ENCODE assay signal across 13 cellular contexts in genomic region chr20:13262701-13263335, GRCh38. TPM values are rescaled to one million over a fixed set of nuclear protein-coding genes. Genes with fewer than 3 reads are reported as not detected.
A peak's percentile ranks its signal among the peaks of the same experiment; 100 is the strongest.
DNase-seq lines count a peak whose midpoint lies in the region; ATAC-seq, FAIRE-seq and TF ChIP-seq lines count a peak whose summit lies in the region.
"Had no signal": no experiment of that assay in that cellular context is flagged by ENCODE, and none has a peak within 500 bp of the region (broad histone marks: within the 10 kb centered on the region; RNA-seq: fewer than 3 reads in every experiment).

No MANE protein-coding gene starts in this region.

- no peaks in the 10 kb centered on the region for H3K79me2 ChIP-seq in HepG2 (ENCODE audit: insufficient read depth, low read length)

- H3K4me3 ChIP-seq in HepG2 (replicated peaks in 1 of 3; ENCODE audit: insufficient read depth in 1 of 3, low read depth in 2 of 3, low read length in 3 of 3) (no peak overlapping the region), right lobe of liver (no peak overlapping the region), dorsolateral prefrontal cortex (no peak overlapping the region)

- WGBS in HepG2 (ENCODE audit: low lambda C conversion rate) = 81% methylated on average over 9 of the region's 9 CpGs
- WGBS in right lobe of liver (ENCODE audit: insufficient coverage, low coverage, low lambda C conversion rate, missing lambda C conversion rate) = 76% methylated on average over 8 of the region's 9 CpGs

- H3K36me3 Mint-ChIP-seq in glutamatergic neuron (ENCODE audit: unreplicated experiment) = no peaks in the 10 kb centered on the region
- H3K36me3 Mint-ChIP-seq: activated naive CD8-positive, alpha-beta T cell treated with anti-CD3 and anti-CD28 coated beads, Interleukin-2, amount 10 ng/mL, durations not matched to agents 7 days and 5 days had no signal

- no peak for TF ChIP-seq POLR2A in HepG2 (IDR thresholded peaks at IDR 0.05; ENCODE audit: insufficient read depth in 1 of 2, low read depth in 2 of 2, low read length in 2 of 2)
- no peak for TF ChIP-seq POLR2A in right lobe of liver (IDR thresholded peaks at IDR 0.05)

- H3K27ac Mint-ChIP-seq in glutamatergic neuron (ENCODE audit: unreplicated experiment) = peak overlapping the region; percentile 53
- H3K27ac Mint-ChIP-seq: activated CD4-positive, alpha-beta T cell treated with anti-CD3 and anti-CD28 coated beads, Interleukin-2, amount 10 ng/mL, durations not matched to agents 24 days and 14 days; activated naive CD8-positive, alpha-beta T cell treated with anti-CD3 and anti-CD28 coated beads, Interleukin-2, amount 10 ng/mL, durations not matched to agents 7 days and 5 days; progenitor cell of endocrine pancreas had no signal

- BruUV-seq in HepG2 (replicated peaks; lab: Mats Ljungman, UMichigan) = no TSS peak

- no peak for DNase-seq in HepG2 (ENCODE audit: low spot score)
- no peak for DNase-seq in right lobe of liver
- DNase-seq in NCI-H1105 (lab: John Stamatoyannopoulos, UW) = peak; percentile 17
- no peak for DNase-seq in glutamatergic neuron
- DNase-seq in glomerular visceral epithelial cell (ENCODE audit: extremely low spot score) = no peak
- DNase-seq in dorsolateral prefrontal cortex = no peak
- DNase-seq: NCI-H2081 treated with DMSO at 0.1 percent for 48 hours, SIG-M5 had no signal

- H3K27ac ChIP-seq in HepG2 (ENCODE audit: extremely low read length, insufficient read depth, low read length) = no peak overlapping the region
- H3K27ac ChIP-seq in right lobe of liver = no peak overlapping the region
- no peak overlapping the region for H3K27ac ChIP-seq in dorsolateral prefrontal cortex

- H3K27me3 ChIP-seq in HepG2 (ENCODE audit: control insufficient read depth in 1 of 2, insufficient read depth in 2 of 2, low read length in 2 of 2) (no peaks in the 10 kb centered on the region), right lobe of liver (no peaks in the 10 kb centered on the region), dorsolateral prefrontal cortex (peaks cover 0 to 5% (median 0%) of the 10 kb centered on the region in 45 donors)

- FAIRE-seq in HepG2 (lab: Jason Lieb, UNC) = no peak

- in situ Hi-C loops in HepG2 (cut with HindIII; ENCODE audit: extremely low pct_ligation_motif_present, low pct_unique_long_range_greater_than_20kb) = no loop called here

- H3K4me1 ChIP-seq in HepG2 (ENCODE audit: insufficient read depth, low read length) (peaks cover 32% of the 10 kb centered on the region), right lobe of liver (peaks cover 0 to 21% (median 8%) of the 10 kb centered on the region in 4 donors)

- TF ChIP-seq EP300 in HepG2 (IDR thresholded peaks at IDR 0.05; ENCODE audit: low read depth in 2 of 2, low read length in 2 of 2) = no peak
- no peak for TF ChIP-seq EP300 in HepG2 (CRISPR knock-in tag; IDR thresholded peaks at IDR 0.05; ENCODE audit: borderline replicate concordance)

- intact Hi-C loops in HepG2 (cut with micrococcal nuclease; ENCODE audit: unreplicated experiment) (loop anchor here (1.0 to 5.0 kb wide), 7 partner anchors 18 to 338 kb away; no protein-coding TSS in a partner anchor), right lobe of liver (cut with DNase I) (no loop called here), dorsolateral prefrontal cortex (cut with DNase I) (no loop called here)

- no peak for TF ChIP-seq CTCF in HepG2 (CRISPR knock-in tag; IDR thresholded peaks at IDR 0.05)
- TF ChIP-seq CTCF in right lobe of liver (IDR thresholded peaks at IDR 0.05) = no peak
- TF ChIP-seq CTCF in glutamatergic neuron (IDR thresholded peaks at IDR 0.05; ENCODE audit: partially characterized antibody, unreplicated experiment) = no peak
- TF ChIP-seq CTCF in dorsolateral prefrontal cortex (IDR thresholded peaks at IDR 0.05 in 54 of 56, conservative IDR thresholded peaks at IDR 0.05 in 2 of 56; ENCODE audit: low read depth in 1 of 56, partially characterized antibody in 56 of 56) = no peak

- no peak overlapping the region for H3K4me2 ChIP-seq in HepG2 (ENCODE audit: low read depth, low read length)

- POLR2A ChIA-PET in HepG2 (lab: Yijun Ruan, JAX) = interaction anchor here (0.8 to 3.2 kb wide), 4 partner anchors 18 to 292 kb away, joined by 3 to 31 read pairs (median 5); no protein-coding TSS in a partner anchor

- ATAC-seq in HepG2 (no peak), right lobe of liver (no peak), HG02798 (IDR thresholded peaks at IDR 0.05; ENCODE audit: poor library complexity, unreplicated experiment) (no peak), HG02610 (IDR thresholded peaks at IDR 0.05; ENCODE audit: unreplicated experiment) (no peak)

- CTCF ChIA-PET in HepG2 (lab: Yijun Ruan, JAX; ENCODE audit: low intra/inter-chr PET ratio, low total read pairs) = interaction anchor here (0.6 to 2.1 kb wide), 5 partner anchors 18 to 337 kb away, joined by 3 to 57 read pairs (median 7); no protein-coding TSS in a partner anchor

- H3K36me3 ChIP-seq in HepG2 (replicated peaks in 1 of 2; ENCODE audit: control insufficient read depth in 1 of 2, insufficient read depth in 2 of 2, low read length in 2 of 2) = no peaks in the 10 kb centered on the region
- H3K36me3 ChIP-seq in right lobe of liver = no peaks in the 10 kb centered on the region

- peaks cover 4% of the 10 kb centered on the region for H3K27me3 Mint-ChIP-seq in glutamatergic neuron (ENCODE audit: unreplicated experiment)
- H3K27me3 Mint-ChIP-seq: activated CD4-positive, alpha-beta T cell treated with anti-CD3 and anti-CD28 coated beads, Interleukin-2, amount 10 ng/mL, durations not matched to agents 24 days and 14 days; progenitor cell of endocrine pancreas had no signal

- no peak overlapping the region for H2AFZ ChIP-seq in HepG2 (ENCODE audit: low read length)

- H3K4me1 Mint-ChIP-seq in glutamatergic neuron (ENCODE audit: low read depth, unreplicated experiment) = peaks cover 35% of the 10 kb centered on the region

- no peak overlapping the region for H3K9ac ChIP-seq in HepG2 (ENCODE audit: insufficient read depth, low read depth, low read length)

- TF ChIP-seq RAD21 in HepG2 (CRISPR knock-in tag; IDR thresholded peaks at IDR 0.05) = no peak

- peaks cover 12% of the 10 kb centered on the region for H3K9me3 Mint-ChIP-seq in glutamatergic neuron (ENCODE audit: unreplicated experiment)
- H3K9me3 Mint-ChIP-seq: activated CD4-positive, alpha-beta T cell treated with anti-CD3 and anti-CD28 coated beads, Interleukin-2, amount 10 ng/mL, durations not matched to agents 24 days and 14 days; activated naive CD8-positive, alpha-beta T cell treated with anti-CD3 and anti-CD28 coated beads, Interleukin-2, amount 10 ng/mL, durations not matched to agents 7 days and 5 days had no signal

- H3K9me3 ChIP-seq in HepG2 (ENCODE audit: low read length) = no peaks in the 10 kb centered on the region
- H3K9me3 ChIP-seq in right lobe of liver = no peaks in the 10 kb centered on the region

- no peak overlapping the region for H3K4me3 Mint-ChIP-seq in glutamatergic neuron (ENCODE audit: unreplicated experiment)
- H3K4me3 Mint-ChIP-seq: activated CD4-positive, alpha-beta T cell treated with anti-CD3 and anti-CD28 coated beads, Interleukin-2, amount 10 ng/mL, durations not matched to agents 24 days and 14 days; activated naive CD8-positive, alpha-beta T cell treated with anti-CD3 and anti-CD28 coated beads, Interleukin-2, amount 10 ng/mL, durations not matched to agents 7 days and 5 days had no signal

- H4K20me1 ChIP-seq in HepG2 (ENCODE audit: insufficient read depth, low read length) = no peaks in the 10 kb centered on the region

TF ChIP-seq in HepG2, 621 proteins besides CTCF, POLR2A, EP300 and RAD21 (continues in another document):
- TF ChIP-seq FOSL2 (CRISPR knock-in tag; IDR thresholded peaks at IDR 0.05) (peak; percentile 66), ZGPAT (CRISPR knock-in tag; IDR thresholded peaks at IDR 0.05) (no peak)

RNA-seq across cellular contexts. Expression of gene ISM1, which starts 41.7 kb away (rescaled TPM):
- total RNA-seq in HepG2 (2016; rRNA removed; fragmentation: Illumina TruSeq; extraction: Trizol) (0.90 and 1.4 TPM in 2 replicates), right lobe of liver (1 to 10 TPM; 2.1 to 5.5 (median 3.2) TPM), glutamatergic neuron (ENCODE audit: unreplicated experiment) (0.32 TPM), dorsolateral prefrontal cortex (1 to 10 TPM in 64 of 120 experiments, under 1 TPM in 55, not detected in 1; 0.25 to 3.0 (median 1.0) TPM)
- total RNA-seq in HepG2 (2016; cell fraction: cytosol; rRNA removed; fragmentation: Illumina TruSeq; extraction: Trizol; ENCODE audit: low read depth) = 0.51 and 0.53 TPM in 2 replicates
- total RNA-seq in HepG2 (2016; cell fraction: insoluble cytoplasmic fraction; rRNA removed; fragmentation: Illumina TruSeq; extraction: Trizol) = 1.0 and 1.1 TPM in 2 replicates
- total RNA-seq in HepG2 (2016; cell fraction: membrane; rRNA removed; fragmentation: Illumina TruSeq; extraction: Trizol) = 0.83 and 0.99 TPM in 2 replicates
- 1.4 and 1.6 TPM in 2 replicates for total RNA-seq in HepG2 (2016; cell fraction: nucleus; rRNA removed; fragmentation: Illumina TruSeq; extraction: Trizol)
- 0.38 and 0.40 TPM in 2 replicates for polyA plus RNA-seq in HepG2 (2011; rRNA removed)
- polyA plus RNA-seq in HepG2 (2011; cell fraction: cytosol; rRNA removed) = 0.31 and 0.55 TPM in 2 replicates
- 0.29 TPM in 2 replicates for polyA plus RNA-seq in HepG2 (2011; cell fraction: nucleus; rRNA removed)
- 0.11 and 0.15 TPM in 2 replicates for polyA plus RNA-seq in HepG2 (2012)
- polyA plus RNA-seq in HepG2 (2016; cell fraction: cytosol; fragmentation: Illumina TruSeq; extraction: Trizol; ENCODE audit: low read depth) = 0.28 and 0.41 TPM in 2 replicates
- 1.8 and 1.9 TPM in 2 replicates for polyA plus RNA-seq in HepG2 (2016; cell fraction: insoluble cytoplasmic fraction; fragmentation: Illumina TruSeq; extraction: Trizol; ENCODE audit: low read depth)
- polyA plus RNA-seq in HepG2 (2016; cell fraction: membrane; fragmentation: Illumina TruSeq; extraction: Trizol; ENCODE audit: low read depth) = 0.80 and 0.96 TPM in 2 replicates
- 2.5 and 3.5 TPM in 2 replicates for polyA plus RNA-seq in HepG2 (2016; cell fraction: nucleus; fragmentation: Illumina TruSeq; extraction: Trizol; ENCODE audit: insufficient read depth, low read depth)
- polyA minus RNA-seq in HepG2 (2011; rRNA and poly(A)+ RNA removed; ENCODE audit: low replicate concordance) = 0.07 and 0.48 TPM in 2 replicates
- polyA minus RNA-seq in HepG2 (2011; cell fraction: cytosol; rRNA and poly(A)+ RNA removed) = 0.53 TPM in 1 of 2 replicates, not detected in the other
- 0.25 and 0.52 TPM in 2 replicates for polyA minus RNA-seq in HepG2 (2011; cell fraction: nucleus; rRNA and poly(A)+ RNA removed)
